8 cellular contexts compared by ENCODE assay signal in the genomic region with DNA sequence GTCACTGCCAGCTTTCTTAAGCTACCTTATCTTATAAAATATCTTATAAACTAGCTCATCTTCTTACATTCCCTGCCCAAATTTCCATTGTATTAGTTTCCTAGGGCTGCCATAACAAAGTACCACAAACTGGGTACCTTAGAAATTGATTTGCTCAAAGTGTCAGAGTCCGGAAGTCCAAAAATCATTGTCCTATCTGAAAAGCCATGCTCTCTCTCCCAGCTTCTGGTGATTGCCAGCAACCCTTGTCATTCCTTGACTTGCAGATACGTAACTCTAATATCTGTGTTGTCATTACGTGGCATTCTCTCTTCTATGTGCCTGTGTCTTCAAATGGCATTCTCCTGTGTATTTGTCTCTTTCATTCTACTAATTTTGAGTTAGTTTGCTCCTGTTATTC. TPM values are rescaled to one million over a fixed set of nuclear protein-coding genes. Genes with fewer than 3 reads are reported as not detected.
"Had no signal": no experiment of that assay in that cellular context is flagged by ENCODE, and none has a peak within 500 bp of the region (broad histone marks: within the 10 kb centered on the region; RNA-seq: fewer than 3 reads in every experiment).

No MANE protein-coding gene starts in this region.

- H3K27ac Mint-ChIP-seq: HFFc6 had no signal

- H3K9me3 ChIP-seq: HAP-1 had no signal

- H3K9ac ChIP-seq: GM23248 had no signal

- FAIRE-seq: HTR-8/SVneo had no signal

- H3K4me3 ChIP-seq: GM23248, HAP-1 had no signal

- H2AFZ ChIP-seq: GM23248 had no signal

- ATAC-seq: HCT116 had no signal

- DNase-seq: GM23248, GOT3, H7, HFFc6 had no signal

- H3K27ac ChIP-seq: GM23248 had no signal

- H3K9me3 Mint-ChIP-seq: HFFc6 had no signal

- H3K27me3 Mint-ChIP-seq: IgD-negative memory B cell had no signal

- H3K36me3 ChIP-seq: HAP-1 had no signal

- H3K4me3 Mint-ChIP-seq: HFFc6, IgD-negative memory B cell had no signal

- H3K4me1 ChIP-seq: HAP-1 had no signal

RNA-seq across cellular contexts. Expression of a gene that starts 2.3 kb away (rescaled TPM):
- total RNA-seq: H7 had no signal
- polyA plus RNA-seq: IgD-negative memory B cell had no signal
